ENCODE assay signal across 18 cellular contexts in genomic region chr11:103730151-103730940, GRCh38.
A peak's percentile ranks its signal among the peaks of the same experiment; 100 is the strongest.
DNase-seq lines count a peak whose midpoint lies in the region; ATAC-seq, FAIRE-seq and TF ChIP-seq lines count a peak whose summit lies in the region.
"Had no signal": no experiment of that assay in that cellular context is flagged by ENCODE, and none has a peak within 500 bp of the region (broad histone marks: within the 10 kb centered on the region; RNA-seq: fewer than 3 reads in every experiment).

No MANE protein-coding gene starts in this region.

- peaks cover 27% of the 10 kb centered on the region for H3K9me3 Mint-ChIP-seq in nephron progenitor cell

- H3K4me3 ChIP-seq in DOHH2 (ENCODE audit: low read length) (no peak overlapping the region), H1 (ENCODE audit: extremely low read depth in 1 of 4, insufficient read depth in 2 of 4, low read depth in 3 of 4, low read length in 4 of 4) (no peak overlapping the region), body of pancreas (no peak overlapping the region)
- H3K4me3 ChIP-seq: left lung, thyroid gland had no signal

- H3K9me3 ChIP-seq in DOHH2 (ENCODE audit: control insufficient read depth, insufficient read depth, low read length), result peaks cover 10% of the 10 kb centered on the region; the same call in 1 of the 2 replicates
- peaks cover 12 to 20% of the 10 kb centered on the region in 2 experiments for H3K9me3 ChIP-seq in H1 (ENCODE audit: insufficient read depth in 2 of 2, low read depth in 1 of 2, low read length in 1 of 2)
- no peaks in the 10 kb centered on the region for H3K9me3 ChIP-seq in body of pancreas
- H3K9me3 ChIP-seq: BE2C, thyroid gland had no signal

- H3K4me2 ChIP-seq in DOHH2 (ENCODE audit: low read length) (0 out of 2 replicates have a peak overlapping the region, but pooled peaks have one; percentile 4), H1 (ENCODE audit: insufficient read depth in 1 of 2, low read depth in 2 of 2, low read length in 2 of 2) (no peak overlapping the region)

- TF ChIP-seq CTCF in DOHH2 (IDR thresholded peaks at IDR 0.05; ENCODE audit: low read depth, low read length, poor library complexity, severe bottlenecking), result no peak
- TF ChIP-seq CTCF in H1 (IDR thresholded peaks at IDR 0.05; ENCODE audit: control extremely low read depth in 1 of 3, insufficient read depth in 1 of 3, low read depth in 1 of 3, low read length in 3 of 3), result no peak
- TF ChIP-seq CTCF in nephron progenitor cell (IDR thresholded peaks at IDR 0.05), result no peak
- no peak for TF ChIP-seq CTCF in body of pancreas (IDR thresholded peaks at IDR 0.05)

- peak overlapping the region; percentile 93; the same call in 1 of the 2 replicates for H2AFZ ChIP-seq in H1 (ENCODE audit: low read length)

- DNase-seq in NCI-H69 (lab: John Stamatoyannopoulos, UW) (peak; percentile 87), H1 (ENCODE audit: low read depth in 1 of 2, low spot score in 2 of 2) (no peak), nephron progenitor cell (no peak), body of pancreas (no peak), D341Med (ENCODE audit: low spot score) (no peak), NOMO-1 (lab: John Stamatoyannopoulos, UW; ENCODE audit: unreplicated experiment in 2 of 2) (no peak)
- DNase-seq: activated CD8-positive, alpha-beta memory T cell treated with anti-CD3 and anti-CD28 coated beads, Interleukin-2, amount 50 U/mL, for 48 hours; BE2C; erythroblast; GF-D8; left lung; NCI-H1048; NCI-H226; stimulated activated CD4-positive, alpha-beta T cell treated with anti-CD3 and anti-CD28 coated beads, Interleukin-2, amount 100 ng/mL, for 48 hours; thyroid gland had no signal

- H3K36me3 ChIP-seq in DOHH2 (ENCODE audit: control insufficient read depth, low read length), result no peaks in the 10 kb centered on the region
- no peaks in the 10 kb centered on the region; a peak in 1 of 8 replicates for H3K36me3 ChIP-seq in H1 (ENCODE audit: control insufficient read depth in 2 of 4, insufficient read depth in 4 of 4, low read length in 3 of 4)
- no peaks in the 10 kb centered on the region for H3K36me3 ChIP-seq in body of pancreas (replicated peaks in 1 of 2; ENCODE audit: insufficient read depth in 1 of 2, low read depth in 2 of 2)
- H3K36me3 ChIP-seq: BE2C, left lung, thyroid gland had no signal

- no peak for FAIRE-seq in H1 (lab: Jason Lieb, UNC)

- H3K79me2 ChIP-seq in DOHH2 (ENCODE audit: control insufficient read depth, low read length), result no peaks in the 10 kb centered on the region
- no peaks in the 10 kb centered on the region for H3K79me2 ChIP-seq in H1 (ENCODE audit: control insufficient read depth in 1 of 2, insufficient read depth in 2 of 2, low read length in 2 of 2)

- no peak overlapping the region for H4K5ac ChIP-seq in H1 (ENCODE audit: insufficient read length, low read depth, low read length)

- H2AK5ac ChIP-seq in H1 (ENCODE audit: low read depth, low read length), result no peak overlapping the region

- H3K4me3 Mint-ChIP-seq in nephron progenitor cell, result peak overlapping the region; percentile 11
- H3K4me3 Mint-ChIP-seq: activated naive CD4-positive, alpha-beta T cell treated with anti-CD3 and anti-CD28 coated beads, Interleukin-2, amount 50 U/mL, for 24 hours had no signal

- no peaks in the 10 kb centered on the region for H3K79me1 ChIP-seq in H1 (ENCODE audit: low read depth, low read length)

- H3K4me1 Mint-ChIP-seq in nephron progenitor cell, result peaks cover 7% of the 10 kb centered on the region
- H3K4me1 Mint-ChIP-seq: activated naive CD4-positive, alpha-beta T cell treated with anti-CD3 and anti-CD28 coated beads, Interleukin-2, amount 50 U/mL, for 24 hours had no signal

- no peak overlapping the region for H2BK15ac ChIP-seq in H1 (ENCODE audit: low read length)

- no peak overlapping the region for H2BK12ac ChIP-seq in H1 (ENCODE audit: low read depth, low read length)

- no peak for TF ChIP-seq EP300 in H1 (IDR thresholded peaks at IDR 0.05; ENCODE audit: borderline replicate concordance in 1 of 2, low read depth in 2 of 2, low read length in 2 of 2)

- H3K27ac ChIP-seq in DOHH2 (ENCODE audit: low read depth, low read length) (no peak overlapping the region), H1 (ENCODE audit: low read depth, low read length) (no peak overlapping the region), body of pancreas (no peak overlapping the region)
- H3K27ac ChIP-seq: left lung, thyroid gland had no signal

- H3K4me1 ChIP-seq in DOHH2 (ENCODE audit: control insufficient read depth, low read length) (peaks cover 12% of the 10 kb centered on the region), H1 (replicated peaks in 1 of 4; ENCODE audit: control insufficient read depth in 3 of 4, insufficient read depth in 4 of 4, low read length in 3 of 4) (peaks cover 0 to 2% (median 0%) of the 10 kb centered on the region in 4 experiments; a peak in 2 of 7 replicates), body of pancreas (no peaks in the 10 kb centered on the region)
- H3K4me1 ChIP-seq: left lung, thyroid gland had no signal

- no peak overlapping the region for H3K9ac ChIP-seq in H1 (replicated peaks in 1 of 4; ENCODE audit: extremely low read depth in 1 of 4, low read depth in 3 of 4, low read length in 3 of 4)

- peak overlapping the region; percentile 15 for H3K4ac ChIP-seq in H1 (replicated peaks; ENCODE audit: insufficient read length, low read depth, low read length)

- H3K18ac ChIP-seq in H1 (ENCODE audit: extremely low read depth, low read length), result no peak overlapping the region

- ATAC-seq in body of pancreas (no peak), HG02938 (IDR thresholded peaks at IDR 0.05; ENCODE audit: unreplicated experiment) (no peak)
- ATAC-seq: left lung had no signal

- no peaks in the 10 kb centered on the region for H3K27me3 Mint-ChIP-seq in nephron progenitor cell (ENCODE audit: low read depth, poor library complexity)
- H3K27me3 Mint-ChIP-seq: activated naive CD4-positive, alpha-beta T cell treated with anti-CD3 and anti-CD28 coated beads, Interleukin-2, amount 50 U/mL, for 24 hours had no signal

- peak overlapping the region; percentile 93 for H3K27ac Mint-ChIP-seq in nephron progenitor cell
- H3K27ac Mint-ChIP-seq: activated naive CD4-positive, alpha-beta T cell treated with anti-CD3 and anti-CD28 coated beads, Interleukin-2, amount 50 U/mL, for 24 hours had no signal

- intact Hi-C loops in body of pancreas (cut with DNase I), result no loop called here

- no peak overlapping the region for H4K91ac ChIP-seq in H1 (replicated peaks; ENCODE audit: insufficient read length, low read length)

- CTCF ChIA-PET in H1 (lab: Charles Lee; ENCODE audit: partially characterized antibody), result interaction anchor here (0.6 kb wide), 1 partner anchor 60 kb away, joined by 4 read pairs; no protein-coding TSS in a partner anchor

- no peak overlapping the region for H3K14ac ChIP-seq in H1 (ENCODE audit: insufficient read length)

- POLR2A ChIA-PET in H1 (lab: Charles Lee; ENCODE audit: partially characterized antibody), result interaction anchor here (1.2 kb wide), 1 partner anchor 8 kb away, joined by 3 read pairs; no protein-coding TSS in a partner anchor

- no peak for TF ChIP-seq RAD21 in H1 (IDR thresholded peaks at IDR 0.05 in 1 of 2, conservative IDR thresholded peaks at IDR 0.05 in 1 of 2; ENCODE audit: low read depth in 2 of 2, low read length in 2 of 2)

- WGBS in H1 (ENCODE audit: extremely low coverage in 1 of 2, insufficient coverage in 1 of 2, insufficient read length in 1 of 2, insufficient replicate concordance in 2 of 2, low coverage in 1 of 2, low lambda C conversion rate in 2 of 2, missing lambda C conversion rate in 1 of 2), 2 experiments, result 80% methylated on average over 2 of the region's 2 CpGs; no CpG with 5 or more reads in 1 of the 2 experiments
- 44 to 51% methylated on average over 2 of the region's 2 CpGs for WGBS in body of pancreas, 2 donors

- H3K27me3 ChIP-seq in DOHH2 (ENCODE audit: control insufficient read depth, low read length) (no peaks in the 10 kb centered on the region), H1 (replicated peaks in 1 of 4; ENCODE audit: control insufficient read depth in 3 of 4, extremely low read depth in 1 of 4, insufficient read depth in 3 of 4, low read length in 3 of 4) (no peaks in the 10 kb centered on the region), body of pancreas (no peaks in the 10 kb centered on the region)
- H3K27me3 ChIP-seq: BE2C, left lung, thyroid gland had no signal

- no peaks in the 10 kb centered on the region for H3K9me2 ChIP-seq in DOHH2 (replicated peaks; ENCODE audit: control insufficient read depth, low read length)

- H3K23ac ChIP-seq in H1 (ENCODE audit: insufficient read length), result no peak overlapping the region

- no peak overlapping the region for H3K56ac ChIP-seq in H1 (replicated peaks; ENCODE audit: insufficient read length, low read depth, low read length)

- H4K20me1 ChIP-seq in DOHH2 (ENCODE audit: control insufficient read depth, insufficient read depth, low read depth, low read length) (no peaks in the 10 kb centered on the region), H1 (replicated peaks in 1 of 2; ENCODE audit: control insufficient read depth in 1 of 2, insufficient read depth in 2 of 2, low read length in 2 of 2) (no peaks in the 10 kb centered on the region)

- H2BK120ac ChIP-seq in H1 (replicated peaks; ENCODE audit: low read depth, low read length), result no peak overlapping the region

- H3F3A ChIP-seq in DOHH2 (ENCODE audit: control insufficient read depth, insufficient read depth), result no peaks in the 10 kb centered on the region

- no peaks in the 10 kb centered on the region for H3K23me2 ChIP-seq in H1 (ENCODE audit: low read depth, low read length)

- TF ChIP-seq POLR2A in H1 (IDR thresholded peaks at IDR 0.05; ENCODE audit: control extremely low read depth in 1 of 2, low read depth in 2 of 2, low read length in 2 of 2) (no peak), body of pancreas (IDR thresholded peaks at IDR 0.05) (no peak)

- no peak overlapping the region for H2BK20ac ChIP-seq in H1 (ENCODE audit: low read length)

- peaks cover 8% of the 10 kb centered on the region for H3K36me3 Mint-ChIP-seq in nephron progenitor cell (ENCODE audit: low read depth)
- H3K36me3 Mint-ChIP-seq: activated naive CD4-positive, alpha-beta T cell treated with anti-CD3 and anti-CD28 coated beads, Interleukin-2, amount 50 U/mL, for 24 hours had no signal

- no peak overlapping the region for H4K8ac ChIP-seq in H1 (ENCODE audit: extremely low read depth, insufficient read depth, low read length)

- H2BK5ac ChIP-seq in H1 (ENCODE audit: low read depth, low read length), result no peak overlapping the region

TF ChIP-seq in H1, 55 proteins besides CTCF, POLR2A, EP300 and RAD21 (continues in another document):
- TF ChIP-seq SRF (IDR thresholded peaks at IDR 0.05; ENCODE audit: low read depth, low read length), result no peak
- no peak for TF ChIP-seq SAP30 (IDR thresholded peaks at IDR 0.05; ENCODE audit: insufficient read depth, insufficient replicate concordance, low read length)
- no peak for TF ChIP-seq ASH2L (IDR thresholded peaks at IDR 0.05; ENCODE audit: low read length)
- no peak for TF ChIP-seq KDM1A (IDR thresholded peaks at IDR 0.05; ENCODE audit: borderline replicate concordance, low read length)
- no peak for TF ChIP-seq MAX (IDR thresholded peaks at IDR 0.05)
- TF ChIP-seq POU5F1 (IDR thresholded peaks at IDR 0.05; ENCODE audit: low read depth, low read length), result no peak
- no peak for TF ChIP-seq SP1 (IDR thresholded peaks at IDR 0.05; ENCODE audit: low read depth, low read length)
